ENCODE assay signal across 18 cellular contexts in the genomic region with DNA sequence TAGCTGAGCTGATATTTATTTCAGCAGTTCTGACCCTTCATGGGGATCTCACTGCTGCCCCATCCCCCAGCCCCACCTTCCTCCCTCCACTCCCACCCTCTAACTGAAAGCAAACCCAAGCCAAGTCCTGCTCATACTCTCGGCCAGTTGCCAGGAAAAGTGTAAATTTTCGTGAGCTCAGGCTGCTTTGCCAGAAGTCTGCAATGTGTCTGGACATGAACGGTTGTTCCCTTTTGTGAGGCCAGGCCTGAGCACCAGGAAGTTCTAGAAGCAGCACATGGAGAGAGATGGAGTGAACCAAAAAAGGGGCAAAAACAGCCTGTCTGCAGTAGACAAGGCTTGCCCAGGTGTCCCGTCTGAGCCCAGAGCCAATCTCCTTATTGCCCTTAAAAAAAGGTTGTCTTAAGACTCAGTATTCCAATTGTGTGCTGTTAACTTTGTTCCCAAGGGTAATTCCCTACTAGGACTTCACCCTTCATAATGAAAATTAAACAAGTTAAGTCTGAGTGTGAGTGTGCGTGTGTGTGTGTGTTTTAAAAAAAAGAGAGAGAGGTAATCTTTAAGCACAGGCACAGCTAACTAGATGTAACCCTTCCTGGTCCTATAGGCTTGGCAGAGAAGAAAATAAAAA.
DNase-seq lines count a peak whose midpoint lies in the region; ATAC-seq and TF ChIP-seq lines count a peak whose summit lies in the region.
"Had no signal": no experiment of that assay in that cellular context is flagged by ENCODE, and none has a peak within 500 bp of the region (broad histone marks: within the 10 kb centered on the region; RNA-seq: fewer than 3 reads in every experiment).

No MANE protein-coding gene starts in this region.

- H3K36me3 Mint-ChIP-seq in T-helper 2 cell treated with Interferon-gamma antibody and Interleukin-4, amounts not matched to agents 5 μg/mL and 100 μg/mL, for 36 hours (ENCODE audit: low read depth): no peaks in the 10 kb centered on the region
- no peaks in the 10 kb centered on the region for H3K36me3 Mint-ChIP-seq in activated naive CD8-positive, alpha-beta T cell treated with anti-CD3 and anti-CD28 coated beads, Interleukin-2, amount 50 U/mL, for 24 hours (ENCODE audit: low read depth)
- H3K36me3 Mint-ChIP-seq: natural killer cell treated with Interleukin-12 subunit alpha and Interleukin-12 subunit beta and Interleukin-15 and Interleukin-18, amount 100 ng/mL, for 72 hours had no signal

- no peak for TF ChIP-seq EP300 in sigmoid colon (IDR thresholded peaks at IDR 0.05)

- H3K4me3 ChIP-seq in RWPE2 (ENCODE audit: severe bottlenecking) (no peak overlapping the region), esophagus (ENCODE audit: low read depth in 1 of 2, low read length in 2 of 2) (no peak overlapping the region), sigmoid colon (no peak overlapping the region)
- H3K4me3 ChIP-seq: BLaER1 treated with 17β-estradiol and CSF1 and Interleukin-3, amounts not matched to agents 10 nM and 100 nM; tibial artery had no signal

- no peak overlapping the region for H3K27ac Mint-ChIP-seq in T-helper 2 cell treated with Interferon-gamma antibody and Interleukin-4, amounts not matched to agents 5 μg/mL and 100 μg/mL, for 36 hours
- H3K27ac Mint-ChIP-seq in activated naive CD8-positive, alpha-beta T cell treated with anti-CD3 and anti-CD28 coated beads, Interleukin-2, amount 50 U/mL, for 24 hours: no peak overlapping the region
- H3K27ac Mint-ChIP-seq: activated CD4-positive, alpha-beta T cell treated with anti-CD3 and anti-CD28 coated beads, Interleukin-2, amount 10 ng/mL, durations not matched to agents 24 days and 14 days; activated T-cell treated with anti-CD3 and anti-CD28 coated beads, Interleukin-2, amount 50 U/mL, for 24 hours; natural killer cell treated with Interleukin-12 subunit alpha and Interleukin-12 subunit beta and Interleukin-15 and Interleukin-18, amount 100 ng/mL, for 72 hours had no signal

- TF ChIP-seq CTCF in RWPE2 (IDR thresholded peaks at IDR 0.05; ENCODE audit: poor library complexity, severe bottlenecking) (no peak), sigmoid colon (IDR thresholded peaks at IDR 0.05) (no peak)

- peaks cover 4% of the 10 kb centered on the region for H3K4me1 ChIP-seq in RWPE2 (ENCODE audit: insufficient read depth, poor library complexity, severe bottlenecking)
- peaks cover 0 to 3% of the 10 kb centered on the region in 2 donors for H3K4me1 ChIP-seq in esophagus (ENCODE audit: control insufficient read depth in 2 of 2, insufficient read depth in 2 of 2, low read length in 1 of 2)
- H3K4me1 ChIP-seq in sigmoid colon: peaks cover 0 to 16% (median 13%) of the 10 kb centered on the region in 4 donors
- H3K4me1 ChIP-seq: tibial artery had no signal

- H3K27ac ChIP-seq in RWPE2 (ENCODE audit: poor library complexity, severe bottlenecking): no peak overlapping the region
- H3K27ac ChIP-seq in esophagus (ENCODE audit: low read depth in 2 of 2, low read length in 1 of 2): peak overlapping the region; percentile 53 to 67
- H3K27ac ChIP-seq in sigmoid colon: peak overlapping the region in 3 of 4 donors; percentile 1 to 49 (median 16)
- H3K27ac ChIP-seq: BLaER1 treated with 17β-estradiol and CSF1 and Interleukin-3, amounts not matched to agents 10 nM and 100 nM; tibial artery had no signal

- peaks cover 21% of the 10 kb centered on the region for H3K27me3 Mint-ChIP-seq in T-helper 2 cell treated with Interferon-gamma antibody and Interleukin-4, amounts not matched to agents 5 μg/mL and 100 μg/mL, for 36 hours (ENCODE audit: low read depth)
- H3K27me3 Mint-ChIP-seq in activated naive CD8-positive, alpha-beta T cell treated with anti-CD3 and anti-CD28 coated beads, Interleukin-2, amount 50 U/mL, for 24 hours: peaks cover 3% of the 10 kb centered on the region
- H3K27me3 Mint-ChIP-seq: activated T-cell treated with anti-CD3 and anti-CD28 coated beads, Interleukin-2, amount 50 U/mL, for 24 hours had no signal

- H3K9me3 Mint-ChIP-seq in T-helper 2 cell treated with Interferon-gamma antibody and Interleukin-4, amounts not matched to agents 5 μg/mL and 100 μg/mL, for 36 hours: no peaks in the 10 kb centered on the region
- no peaks in the 10 kb centered on the region for H3K9me3 Mint-ChIP-seq in activated naive CD8-positive, alpha-beta T cell treated with anti-CD3 and anti-CD28 coated beads, Interleukin-2, amount 50 U/mL, for 24 hours
- H3K9me3 Mint-ChIP-seq: activated CD4-positive, alpha-beta T cell treated with anti-CD3 and anti-CD28 coated beads, Interleukin-2, amount 10 ng/mL, durations not matched to agents 24 days and 14 days; activated T-cell treated with anti-CD3 and anti-CD28 coated beads, Interleukin-2, amount 50 U/mL, for 24 hours; natural killer cell treated with Interleukin-12 subunit alpha and Interleukin-12 subunit beta and Interleukin-15 and Interleukin-18, amount 100 ng/mL, for 72 hours had no signal

- ATAC-seq in RWPE2 (ENCODE audit: low read depth) (peak; percentile 58; the same call in 2 of the 3 replicates), HG02571 (IDR thresholded peaks at IDR 0.05; ENCODE audit: unreplicated experiment) (no peak)
- no peak for ATAC-seq in activated naive CD8-positive, alpha-beta T cell treated with anti-CD3 and anti-CD28 coated beads, Interleukin-2, amount 50 U/mL, for 24 hours
- ATAC-seq: left ventricle myocardium superior; natural killer cell treated with Interleukin-12 subunit alpha and Interleukin-12 subunit beta and Interleukin-15 and Interleukin-18, amount 100 ng/mL, for 72 hours had no signal

- 20 to 31% methylated on average over 5 of the region's 5 CpGs for WGBS in esophagus, 2 donors
- WGBS in sigmoid colon, 2 donors: 7 to 36% methylated on average over 5 of the region's 5 CpGs

- H3K9me3 ChIP-seq in RWPE2 (ENCODE audit: severe bottlenecking): no peaks in the 10 kb centered on the region
- H3K9me3 ChIP-seq in esophagus (ENCODE audit: control insufficient read depth in 2 of 2, insufficient read depth in 1 of 2, low read depth in 1 of 2, low read length in 1 of 2): no peaks in the 10 kb centered on the region
- H3K9me3 ChIP-seq in sigmoid colon: no peaks in the 10 kb centered on the region
- H3K9me3 ChIP-seq: BLaER1 treated with 17β-estradiol and CSF1 and Interleukin-3, amounts not matched to agents 10 nM and 100 nM; tibial artery had no signal

- H3K36me3 ChIP-seq in RWPE2 (ENCODE audit: low read depth) (no peaks in the 10 kb centered on the region), esophagus (ENCODE audit: control insufficient read depth in 2 of 2, insufficient read depth in 2 of 2, low read length in 1 of 2) (no peaks in the 10 kb centered on the region), sigmoid colon (no peaks in the 10 kb centered on the region)
- H3K36me3 ChIP-seq: BLaER1 treated with 17β-estradiol and CSF1 and Interleukin-3, amounts not matched to agents 10 nM and 100 nM; tibial artery had no signal

- no peak overlapping the region for H3K4me3 Mint-ChIP-seq in T-helper 2 cell treated with Interferon-gamma antibody and Interleukin-4, amounts not matched to agents 5 μg/mL and 100 μg/mL, for 36 hours
- no peak overlapping the region for H3K4me3 Mint-ChIP-seq in activated naive CD8-positive, alpha-beta T cell treated with anti-CD3 and anti-CD28 coated beads, Interleukin-2, amount 50 U/mL, for 24 hours
- H3K4me3 Mint-ChIP-seq: activated CD4-positive, alpha-beta T cell treated with anti-CD3 and anti-CD28 coated beads, Interleukin-2, amount 10 ng/mL, durations not matched to agents 24 days and 14 days; activated T-cell treated with anti-CD3 and anti-CD28 coated beads, Interleukin-2, amount 50 U/mL, for 24 hours; natural killer cell treated with Interleukin-12 subunit alpha and Interleukin-12 subunit beta and Interleukin-15 and Interleukin-18, amount 100 ng/mL, for 72 hours had no signal

- peaks cover 6% of the 10 kb centered on the region for H3K4me1 Mint-ChIP-seq in T-helper 2 cell treated with Interferon-gamma antibody and Interleukin-4, amounts not matched to agents 5 μg/mL and 100 μg/mL, for 36 hours (ENCODE audit: low read depth)
- peaks cover 2% of the 10 kb centered on the region for H3K4me1 Mint-ChIP-seq in activated naive CD8-positive, alpha-beta T cell treated with anti-CD3 and anti-CD28 coated beads, Interleukin-2, amount 50 U/mL, for 24 hours

- intact Hi-C loops in sigmoid colon (cut with DNase I): no loop called here

- no peaks in the 10 kb centered on the region for H3K27me3 ChIP-seq in RWPE2 (ENCODE audit: insufficient read depth, poor library complexity, severe bottlenecking)
- no peaks in the 10 kb centered on the region for H3K27me3 ChIP-seq in esophagus (ENCODE audit: control insufficient read depth in 1 of 2, insufficient read depth in 2 of 2, low read length in 2 of 2)
- H3K27me3 ChIP-seq in sigmoid colon: no peaks in the 10 kb centered on the region
- H3K27me3 ChIP-seq: BLaER1 treated with 17β-estradiol and CSF1 and Interleukin-3, amounts not matched to agents 10 nM and 100 nM; tibial artery had no signal

- TF ChIP-seq POLR2A in sigmoid colon (IDR thresholded peaks at IDR 0.05): no peak

- DNase-seq in NCI-H1105 (lab: John Stamatoyannopoulos, UW) (peak; percentile 87), RWPE2 (ENCODE audit: low spot score) (no peak), sigmoid colon (no peak)
- DNase-seq in T-helper 2 cell treated with Interferon-gamma antibody and Interleukin-4, amounts not matched to agents 5 μg/mL and 100 μg/mL, for 36 hours (ENCODE audit: low spot score): no peak
- DNase-seq in activated naive CD8-positive, alpha-beta T cell treated with anti-CD3 and anti-CD28 coated beads, Interleukin-2, amount 50 U/mL, for 24 hours: no peak
- DNase-seq: activated CD4-positive, alpha-beta T cell treated with anti-CD3 and anti-CD28 coated beads, Interleukin-2, amount 10 ng/mL, durations not matched to agents 24 days and 14 days; activated T-cell treated with anti-CD3 and anti-CD28 coated beads, Interleukin-2, amount 50 U/mL, for 24 hours; cerebellar nuclear complex; hippocampal formation; left ventricle myocardium superior; stimulated activated CD4-positive, alpha-beta T cell treated with anti-CD3 and anti-CD28 coated beads, Interleukin-1b, Interleukin-23, amount 100 ng/mL, for 48 hours; stimulated activated CD8-positive, alpha-beta memory T cell treated with anti-CD3 and anti-CD28 coated beads, Interleukin-4, amount 100 ng/mL, for 48 hours; T-helper 9 cell; tibial artery had no signal
